In the genomic region with DNA sequence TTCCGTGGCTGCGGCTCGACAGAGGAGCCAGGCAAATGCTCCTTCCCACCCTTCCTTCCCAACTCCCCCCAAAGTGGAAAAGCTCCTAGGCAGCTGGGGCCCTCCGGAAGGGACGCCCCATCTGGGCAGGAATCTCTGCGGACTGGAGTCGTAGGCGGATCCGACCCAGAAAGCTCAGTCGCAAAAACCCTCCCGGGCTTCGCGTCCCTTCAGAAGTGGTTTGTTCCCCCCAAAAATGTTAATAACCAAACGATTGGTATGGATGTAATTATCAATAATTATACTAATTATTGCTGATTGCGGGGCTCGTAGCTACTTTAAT, we compare ENCODE assay signal across 8 cellular contexts. TPM values are rescaled to one million over a fixed set of nuclear protein-coding genes. Genes with fewer than 3 reads are reported as not detected.
DNase-seq lines count a peak whose midpoint lies in the region; ATAC-seq, FAIRE-seq and TF ChIP-seq lines count a peak whose summit lies in the region.

No MANE protein-coding gene starts in this region.

- no peak overlapping the region for H3K27ac ChIP-seq in CD4-positive, CD25-positive, alpha-beta regulatory T cell (ENCODE audit: insufficient read depth, low read length, poor library complexity, severe bottlenecking)
- peak overlapping the region; percentile 36 for H3K27ac ChIP-seq in KOPT-K1 (ENCODE audit: low read depth, low read length, poor library complexity, severe bottlenecking)
- no peak overlapping the region for H3K27ac ChIP-seq in H1 (ENCODE audit: low read depth, low read length)
- H3K27ac ChIP-seq in neural progenitor cell = no peak overlapping the region

- no peak overlapping the region for H2AK5ac ChIP-seq in H1 (ENCODE audit: low read depth, low read length)

- peak overlapping the region; percentile 46 to 85 for H3K4me2 ChIP-seq in H1 (ENCODE audit: insufficient read depth in 1 of 2, low read depth in 2 of 2, low read length in 2 of 2)
- peak overlapping the region; percentile 82 for H3K4me2 ChIP-seq in neural progenitor cell

- peaks cover 2 to 11% of the 10 kb centered on the region in 2 experiments for H4K20me1 ChIP-seq in H1 (replicated peaks in 1 of 2; ENCODE audit: control insufficient read depth in 1 of 2, insufficient read depth in 2 of 2, low read length in 2 of 2)
- peaks cover 7% of the 10 kb centered on the region for H4K20me1 ChIP-seq in neural progenitor cell (ENCODE audit: low read depth)

- no peak for DNase-seq in CD4-positive, CD25-positive, alpha-beta regulatory T cell
- DNase-seq in H1 (ENCODE audit: low read depth in 1 of 2, low spot score in 2 of 2) (no peak), neural progenitor cell (ENCODE audit: low spot score) (peak; percentile 48), NOMO-1 (lab: John Stamatoyannopoulos, UW; ENCODE audit: unreplicated experiment in 2 of 2) (no peak)
- no peak for DNase-seq in activated CD4-positive, CD25-positive, alpha-beta regulatory T cell treated with anti-CD3 and anti-CD28 coated beads, Interleukin-2, amount 50 U/mL, for 72 hours
- DNase-seq in stimulated activated CD4-positive, alpha-beta T cell treated with anti-CD3 and anti-CD28 coated beads, Interleukin-2, amount 100 ng/mL, for 48 hours = no peak
- no peak for DNase-seq in activated naive CD4-positive, alpha-beta T cell treated with Interleukin-2 at 50 U/mL for 16 hours

- H3K14ac ChIP-seq in H1 (ENCODE audit: insufficient read length) = no peak overlapping the region

- H3K18ac ChIP-seq in H1 (ENCODE audit: extremely low read depth, low read length) = no peak overlapping the region

- peaks cover 23% of the 10 kb centered on the region for H3K27me3 ChIP-seq in CD4-positive, CD25-positive, alpha-beta regulatory T cell (ENCODE audit: control insufficient read depth, insufficient read depth, low read length)
- H3K27me3 ChIP-seq in H1 (replicated peaks in 1 of 4; ENCODE audit: control insufficient read depth in 3 of 4, extremely low read depth in 1 of 4, insufficient read depth in 3 of 4, low read length in 3 of 4) = peaks cover 56 to 81% (median 76%) of the 10 kb centered on the region in 4 experiments
- H3K27me3 ChIP-seq in neural progenitor cell = peaks cover 84% of the 10 kb centered on the region

- no peak overlapping the region for H4K5ac ChIP-seq in H1 (ENCODE audit: insufficient read length, low read depth, low read length)

- no peak for TF ChIP-seq EP300 in H1 (IDR thresholded peaks at IDR 0.05; ENCODE audit: borderline replicate concordance in 1 of 2, low read depth in 2 of 2, low read length in 2 of 2)

- H3K4ac ChIP-seq in H1 (replicated peaks; ENCODE audit: insufficient read length, low read depth, low read length) = no peak overlapping the region

- H3K4me3 ChIP-seq in CD4-positive, CD25-positive, alpha-beta regulatory T cell (ENCODE audit: low read depth, low read length) = peak overlapping the region; percentile 58
- H3K4me3 ChIP-seq in H1 (ENCODE audit: extremely low read depth in 1 of 4, insufficient read depth in 2 of 4, low read depth in 3 of 4, low read length in 4 of 4) (peak overlapping the region; percentile 35 to 63 (median 46)), neural progenitor cell (peak overlapping the region; percentile 56)

- H3K9me3 ChIP-seq in CD4-positive, CD25-positive, alpha-beta regulatory T cell (ENCODE audit: control insufficient read depth in 2 of 2, low read length in 2 of 2) = no peaks in the 10 kb centered on the region
- H3K9me3 ChIP-seq in KOPT-K1 (ENCODE audit: insufficient read depth, low read length, poor library complexity, severe bottlenecking) = no peaks in the 10 kb centered on the region
- no peaks in the 10 kb centered on the region for H3K9me3 ChIP-seq in H1 (ENCODE audit: insufficient read depth in 2 of 2, low read depth in 1 of 2, low read length in 1 of 2)
- H3K9me3 ChIP-seq in neural progenitor cell (ENCODE audit: low read depth) = no peaks in the 10 kb centered on the region

- H3K9ac ChIP-seq in H1 (replicated peaks in 1 of 4; ENCODE audit: extremely low read depth in 1 of 4, low read depth in 3 of 4, low read length in 3 of 4) (no peak overlapping the region), neural progenitor cell (no peak overlapping the region)

- H3K4me1 ChIP-seq in CD4-positive, CD25-positive, alpha-beta regulatory T cell (ENCODE audit: control insufficient read depth, insufficient read depth, low read length, poor library complexity, severe bottlenecking) = peaks cover 54% of the 10 kb centered on the region
- peaks cover 13 to 24% (median 19%) of the 10 kb centered on the region in 4 experiments; a peak in 6 of 7 replicates for H3K4me1 ChIP-seq in H1 (replicated peaks in 1 of 4; ENCODE audit: control insufficient read depth in 3 of 4, insufficient read depth in 4 of 4, low read length in 3 of 4)
- peaks cover 47% of the 10 kb centered on the region for H3K4me1 ChIP-seq in neural progenitor cell

- no peak overlapping the region for H4K8ac ChIP-seq in H1 (ENCODE audit: extremely low read depth, insufficient read depth, low read length)

- no peak for FAIRE-seq in H1 (lab: Jason Lieb, UNC)

- H3K4me1 Mint-ChIP-seq in CD4-positive, CD25-positive, alpha-beta regulatory T cell = peaks cover 13 to 53% (median 24%) of the 10 kb centered on the region in 4 donors
- H3K4me1 Mint-ChIP-seq in neural progenitor cell = peaks cover 36% of the 10 kb centered on the region

- 5% methylated on average over 16 of the region's 16 CpGs; no CpG with 5 or more reads in 1 of the 2 experiments for WGBS in H1 (ENCODE audit: extremely low coverage in 1 of 2, insufficient coverage in 1 of 2, insufficient read length in 1 of 2, insufficient replicate concordance in 2 of 2, low coverage in 1 of 2, low lambda C conversion rate in 2 of 2, missing lambda C conversion rate in 1 of 2), 2 experiments

- peaks cover 0 to 7% (median 0%) of the 10 kb centered on the region in 7 donors for H3K9me3 Mint-ChIP-seq in CD4-positive, CD25-positive, alpha-beta regulatory T cell
- H3K9me3 Mint-ChIP-seq in neural progenitor cell = peaks cover 3% of the 10 kb centered on the region

- TF ChIP-seq CTCF in H1 (IDR thresholded peaks at IDR 0.05; ENCODE audit: control extremely low read depth in 1 of 3, insufficient read depth in 1 of 3, low read depth in 1 of 3, low read length in 3 of 3) (no peak), neural progenitor cell (IDR thresholded peaks at IDR 0.05) (no peak)

- peak overlapping the region; percentile 44; the same call in 1 of the 2 replicates for H2BK20ac ChIP-seq in H1 (ENCODE audit: low read length)

- CTCF ChIA-PET in H1 (lab: Charles Lee; ENCODE audit: partially characterized antibody) = interaction anchor here (0.6 to 3.7 kb wide), 13 partner anchors 9 to 451 kb away, joined by 3 to 12 read pairs (median 5); partner anchors contain the start of genes PIAS1 and SKOR1

- peaks cover 79% of the 10 kb centered on the region for H3K27me3 Mint-ChIP-seq in CD4-positive, CD25-positive, alpha-beta regulatory T cell
- H3K27me3 Mint-ChIP-seq in neural progenitor cell (ENCODE audit: insufficient read depth, low read depth) = peaks cover 72% of the 10 kb centered on the region

- H2BK120ac ChIP-seq in H1 (replicated peaks; ENCODE audit: low read depth, low read length) = no peak overlapping the region

- H3K23me2 ChIP-seq in H1 (ENCODE audit: low read depth, low read length) = peaks cover 27% of the 10 kb centered on the region

- no peak overlapping the region for H2BK5ac ChIP-seq in H1 (ENCODE audit: low read depth, low read length)

- TF ChIP-seq RAD21 in H1 (IDR thresholded peaks at IDR 0.05 in 1 of 2, conservative IDR thresholded peaks at IDR 0.05 in 1 of 2; ENCODE audit: low read depth in 2 of 2, low read length in 2 of 2) = no peak

- POLR2A ChIA-PET in H1 (lab: Charles Lee; ENCODE audit: partially characterized antibody) = interaction anchor here (1.2 to 1.3 kb wide), 2 partner anchors 14 to 15 kb away, joined by 3 to 5 read pairs; no protein-coding TSS in a partner anchor

- H3K23ac ChIP-seq in H1 (ENCODE audit: insufficient read length) = no peak overlapping the region

- peak overlapping the region; percentile 78 to 98 (median 90) for H3K4me3 Mint-ChIP-seq in CD4-positive, CD25-positive, alpha-beta regulatory T cell
- H3K4me3 Mint-ChIP-seq in neural progenitor cell = peak overlapping the region; percentile 79

- TF ChIP-seq POLR2A in H1 (IDR thresholded peaks at IDR 0.05; ENCODE audit: control extremely low read depth in 1 of 2, low read depth in 2 of 2, low read length in 2 of 2) = no peak

- H2BK12ac ChIP-seq in H1 (ENCODE audit: low read depth, low read length) = peak overlapping the region; percentile 22; the same call in 1 of the 2 replicates

- H3K79me1 ChIP-seq in H1 (ENCODE audit: low read depth, low read length) = no peaks in the 10 kb centered on the region

- peak overlapping the region in 1 of 3 donors; percentile 54 for H3K27ac Mint-ChIP-seq in CD4-positive, CD25-positive, alpha-beta regulatory T cell
- no peak overlapping the region for H3K27ac Mint-ChIP-seq in neural progenitor cell

- no peak for ATAC-seq in CD4-positive, CD25-positive, alpha-beta regulatory T cell (ENCODE audit: low read depth in 2 of 2)

- no peak overlapping the region; the same call in 1 of the 2 replicates for H2BK15ac ChIP-seq in H1 (ENCODE audit: low read length)

- no peak overlapping the region for H3K56ac ChIP-seq in H1 (replicated peaks; ENCODE audit: insufficient read length, low read depth, low read length)

- no peak overlapping the region for H4K91ac ChIP-seq in H1 (replicated peaks; ENCODE audit: insufficient read length, low read length)

- peaks cover 5% of the 10 kb centered on the region for H3K36me3 Mint-ChIP-seq in CD4-positive, CD25-positive, alpha-beta regulatory T cell
- H3K36me3 Mint-ChIP-seq in neural progenitor cell = no peaks in the 10 kb centered on the region

- H3K79me2 ChIP-seq in H1 (ENCODE audit: control insufficient read depth in 1 of 2, insufficient read depth in 2 of 2, low read length in 2 of 2) (no peaks in the 10 kb centered on the region), neural progenitor cell (ENCODE audit: low read depth) (no peaks in the 10 kb centered on the region)

- no peaks in the 10 kb centered on the region for H3K36me3 ChIP-seq in CD4-positive, CD25-positive, alpha-beta regulatory T cell (ENCODE audit: control insufficient read depth, insufficient read depth, low read length)
- H3K36me3 ChIP-seq in KOPT-K1 (ENCODE audit: insufficient read depth, low read length) = no peaks in the 10 kb centered on the region
- no peaks in the 10 kb centered on the region for H3K36me3 ChIP-seq in H1 (ENCODE audit: control insufficient read depth in 2 of 4, insufficient read depth in 4 of 4, low read length in 3 of 4)
- H3K36me3 ChIP-seq in neural progenitor cell = no peaks in the 10 kb centered on the region

- H3F3A ChIP-seq in neural progenitor cell (ENCODE audit: low read depth) = peaks cover 75% of the 10 kb centered on the region

- 0 out of 2 replicates have a peak overlapping the region, but pooled peaks have one; percentile 65 for H2AFZ ChIP-seq in H1 (ENCODE audit: low read length)
- H2AFZ ChIP-seq in neural progenitor cell (replicated peaks) = peak overlapping the region; percentile 91

RNA-seq across cellular contexts. Expression of gene RNU6-1, which starts 3.8 kb away (rescaled TPM):
- not detected for total RNA-seq in CD4-positive, CD25-positive, alpha-beta regulatory T cell
- polyA plus RNA-seq in CD4-positive, CD25-positive, alpha-beta regulatory T cell = not detected
- total RNA-seq in H1 (2021; fragmentation: NEBNext Ultra II Directional; extraction: Animal tissue kit (Norgen Biotek cat#: 25700)) = not detected in 2 replicates
- not detected in 2 replicates for polyA plus RNA-seq in H1 (2011; rRNA removed)
- not detected for polyA plus RNA-seq in H1 (2011; cell fraction: cytosol; rRNA removed)
- polyA plus RNA-seq in H1 (2011; cell fraction: nucleus; rRNA removed) = not detected
- polyA plus RNA-seq in H1 (2012, experiment 1 of 2) = not detected in 4 replicates
- not detected for polyA plus RNA-seq in H1 (2012, experiment 2 of 2)
- polyA plus RNA-seq in H1 (2013, experiment 1 of 2) = not detected
- not detected for polyA plus RNA-seq in H1 (2013, experiment 2 of 2)
- polyA minus RNA-seq in H1 (2011; rRNA and poly(A)+ RNA removed) = under 0.01 TPM in 1 of 2 replicates, not detected in the other
- polyA minus RNA-seq in H1 (2011; cell fraction: cytosol; rRNA and poly(A)+ RNA removed) = not detected
- not detected for polyA minus RNA-seq in H1 (2011; cell fraction: nucleus; rRNA and poly(A)+ RNA removed)
- not detected in 2 replicates for total RNA-seq in neural progenitor cell (ENCODE audit: low replicate concordance)

RNA-seq across cellular contexts. Expression of gene SKOR1, which starts 10.8 kb away (rescaled TPM):
- 2.5 TPM for total RNA-seq in CD4-positive, CD25-positive, alpha-beta regulatory T cell
- polyA plus RNA-seq in CD4-positive, CD25-positive, alpha-beta regulatory T cell = not detected
- 0.11 TPM in 2 replicates for total RNA-seq in H1 (2021; fragmentation: NEBNext Ultra II Directional; extraction: Animal tissue kit (Norgen Biotek cat#: 25700))
- 0.03 and 0.08 TPM in 2 replicates for polyA plus RNA-seq in H1 (2011; rRNA removed)
- polyA plus RNA-seq in H1 (2011; cell fraction: cytosol; rRNA removed) = 0.05 TPM
- polyA plus RNA-seq in H1 (2011; cell fraction: nucleus; rRNA removed) = 0.13 TPM
- 0.06 to 0.12 TPM (median 0.07 TPM) in 3 of 4 replicates, not detected in the other for polyA plus RNA-seq in H1 (2012, experiment 1 of 2)
- polyA plus RNA-seq in H1 (2012, experiment 2 of 2) = not detected
- 0.04 TPM for polyA plus RNA-seq in H1 (2013, experiment 1 of 2)
- 0.04 TPM for polyA plus RNA-seq in H1 (2013, experiment 2 of 2)
- not detected in 2 replicates for polyA minus RNA-seq in H1 (2011; rRNA and poly(A)+ RNA removed)
- polyA minus RNA-seq in H1 (2011; cell fraction: cytosol; rRNA and poly(A)+ RNA removed) = not detected
- 0.40 TPM for polyA minus RNA-seq in H1 (2011; cell fraction: nucleus; rRNA and poly(A)+ RNA removed)
- total RNA-seq in neural progenitor cell (ENCODE audit: low replicate concordance) = 0.09 and 0.51 TPM in 2 replicates
